In the genomic region with DNA sequence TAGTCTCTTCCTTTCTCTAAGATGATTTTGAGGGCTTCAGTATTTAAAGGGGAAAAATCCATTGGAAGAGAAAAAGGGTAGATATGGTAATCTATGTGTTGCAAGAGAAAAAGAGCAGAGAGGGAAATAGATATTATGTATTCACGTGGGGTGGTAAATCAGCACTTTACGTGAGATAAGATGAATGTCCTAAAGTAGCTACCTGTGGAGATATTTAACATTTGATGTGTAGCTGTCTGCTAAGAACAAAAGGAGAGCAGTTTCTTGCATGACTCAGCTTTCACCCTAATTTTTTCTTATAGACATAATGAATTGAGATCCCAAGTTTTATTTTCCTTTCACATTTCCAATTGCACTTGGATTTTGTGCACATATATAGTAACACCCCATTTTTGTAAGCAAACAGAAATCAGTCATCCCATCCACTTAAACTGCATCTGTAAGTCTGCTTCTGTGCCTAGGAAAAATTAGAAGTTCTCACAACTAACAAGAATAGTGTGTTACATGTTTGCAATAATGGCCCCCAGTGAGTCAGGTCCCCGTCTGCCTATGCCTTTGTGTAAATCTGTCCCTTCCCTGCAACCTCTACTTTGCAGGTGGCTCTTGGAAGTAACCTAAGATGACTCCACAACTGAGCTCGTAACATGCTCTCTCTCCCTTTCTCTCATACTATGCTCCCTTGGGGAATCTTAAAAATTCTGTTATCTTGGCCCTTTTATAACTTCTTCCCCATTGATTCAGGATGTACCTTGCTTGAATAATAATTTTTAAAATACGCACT, we compare ENCODE assay signal across 18 cellular contexts. TPM values are rescaled to one million over a fixed set of nuclear protein-coding genes. Genes with fewer than 3 reads are reported as not detected.
DNase-seq lines count a peak whose midpoint lies in the region; ATAC-seq and TF ChIP-seq lines count a peak whose summit lies in the region.
"Had no signal": no experiment of that assay in that cellular context is flagged by ENCODE, and none has a peak within 500 bp of the region (broad histone marks: within the 10 kb centered on the region; RNA-seq: fewer than 3 reads in every experiment).

No MANE protein-coding gene starts in this region.

- H3K9me3 ChIP-seq in HUES48 (ENCODE audit: control insufficient read depth, insufficient read depth, low read length) (no peaks in the 10 kb centered on the region), esophagus (ENCODE audit: control insufficient read depth in 2 of 2, insufficient read depth in 1 of 2, low read depth in 1 of 2, low read length in 1 of 2) (no peaks in the 10 kb centered on the region), smooth muscle cell (replicated peaks; ENCODE audit: low read depth) (no peaks in the 10 kb centered on the region)
- H3K9me3 ChIP-seq: ascending aorta, BLaER1, colonic mucosa, testis had no signal

- H3K27ac Mint-ChIP-seq in osteocyte (ENCODE audit: unreplicated experiment) = no peak overlapping the region
- H3K27ac Mint-ChIP-seq: activated naive CD4-positive, alpha-beta T cell treated with anti-CD3 and anti-CD28 coated beads for 36 hours had no signal

- peaks cover 42% of the 10 kb centered on the region for H3K4me1 ChIP-seq in HUES48 (ENCODE audit: control insufficient read depth, insufficient read depth, low read length)
- H3K4me1 ChIP-seq in esophagus (ENCODE audit: control insufficient read depth in 2 of 2, insufficient read depth in 2 of 2, low read length in 1 of 2) = no peaks in the 10 kb centered on the region
- peaks cover 14% of the 10 kb centered on the region for H3K4me1 ChIP-seq in smooth muscle cell (ENCODE audit: low read depth)
- H3K4me1 ChIP-seq: colonic mucosa, testis had no signal

- H3K4me3 ChIP-seq in HUES48 (ENCODE audit: low read depth, low read length) (peak overlapping the region; percentile 89; the same call in 1 of the 2 replicates), esophagus (ENCODE audit: low read depth in 1 of 2, low read length in 2 of 2) (peak overlapping the region in 1 of 2 donors; percentile 17), smooth muscle cell (no peak overlapping the region)
- H3K4me3 ChIP-seq: ascending aorta, BLaER1, colonic mucosa, testis had no signal

- DNase-seq in NCI-H69 (lab: John Stamatoyannopoulos, UW) = peak; percentile 89
- DNase-seq in smooth muscle cell (lab: John Stamatoyannopoulos, UW; ENCODE audit: unreplicated experiment) = no peak
- DNase-seq in osteocyte (ENCODE audit: extremely low spot score, unreplicated experiment) = no peak
- DNase-seq: activated CD4-positive, alpha-beta T cell treated with anti-CD3 and anti-CD28 coated beads for 4 hours; activated CD8-positive, alpha-beta memory T cell treated with anti-CD3 and anti-CD28 coated beads, Interleukin-2, amount 50 U/mL, for 48 hours; activated naive CD4-positive, alpha-beta T cell treated with anti-CD3 and anti-CD28 coated beads for 36 hours; colonic mucosa; DMS53; H7; NCI-H524 treated with DMSO at 0.1 percent for 48 hours; testis had no signal

- peaks cover 8% of the 10 kb centered on the region for H4K20me1 ChIP-seq in smooth muscle cell (ENCODE audit: low read depth)

- H3K27me3 ChIP-seq in HUES48 (ENCODE audit: control insufficient read depth, insufficient read depth, low read length) = no peaks in the 10 kb centered on the region
- H3K27me3 ChIP-seq in esophagus (ENCODE audit: control insufficient read depth in 1 of 2, insufficient read depth in 2 of 2, low read length in 2 of 2) = no peaks in the 10 kb centered on the region
- no peaks in the 10 kb centered on the region for H3K27me3 ChIP-seq in smooth muscle cell (ENCODE audit: low read depth)
- H3K27me3 ChIP-seq: ascending aorta, BLaER1, colonic mucosa, testis had no signal

- H3K27ac ChIP-seq in HUES48 (ENCODE audit: low read depth, low read length) = peak overlapping the region; percentile 73
- H3K27ac ChIP-seq in esophagus (ENCODE audit: low read depth in 2 of 2, low read length in 1 of 2) = peak overlapping the region; percentile 15 to 67
- peak overlapping the region; percentile 1 for H3K27ac ChIP-seq in smooth muscle cell (ENCODE audit: low read depth)
- H3K27ac ChIP-seq: ascending aorta, BLaER1, colonic mucosa, testis had no signal

- H3K4me1 Mint-ChIP-seq in osteocyte (ENCODE audit: unreplicated experiment) = peaks cover 18% of the 10 kb centered on the region

- H3K36me3 ChIP-seq in HUES48 (ENCODE audit: control insufficient read depth, insufficient read depth, low read length) (peaks cover 17% of the 10 kb centered on the region; the same call in 1 of the 2 replicates), esophagus (ENCODE audit: control insufficient read depth in 2 of 2, insufficient read depth in 2 of 2, low read length in 1 of 2) (no peaks in the 10 kb centered on the region), smooth muscle cell (ENCODE audit: low read depth) (no peaks in the 10 kb centered on the region)
- H3K36me3 ChIP-seq: ascending aorta, BLaER1, colonic mucosa had no signal

- no peak overlapping the region for H3K4me2 ChIP-seq in smooth muscle cell
- H3K4me2 ChIP-seq: BLaER1 had no signal

- peaks cover 49% of the 10 kb centered on the region for H3K79me2 ChIP-seq in smooth muscle cell (ENCODE audit: low read depth)

- no peaks in the 10 kb centered on the region for H3K27me3 Mint-ChIP-seq in osteocyte (ENCODE audit: unreplicated experiment)

- H3F3A ChIP-seq in smooth muscle cell (ENCODE audit: low read depth) = no peaks in the 10 kb centered on the region

- H3K9ac ChIP-seq in HUES48 (ENCODE audit: low read depth, low read length) (peak overlapping the region; percentile 33; the same call in 1 of the 2 replicates), smooth muscle cell (ENCODE audit: low read depth) (no peak overlapping the region)
- H3K9ac ChIP-seq: BLaER1 had no signal

- ATAC-seq in GM21526 (IDR thresholded peaks at IDR 0.05; ENCODE audit: low FRiP score, unreplicated experiment) = no peak
- no peak for ATAC-seq in GM21447 (IDR thresholded peaks at IDR 0.05; ENCODE audit: unreplicated experiment)
- ATAC-seq: SK-N-SH treated with all-trans-retinoic acid at 6 μM for 48 hours had no signal

- no peak overlapping the region for H2AFZ ChIP-seq in smooth muscle cell (ENCODE audit: low read depth)

- no peak overlapping the region for H3K4me3 Mint-ChIP-seq in osteocyte (ENCODE audit: unreplicated experiment)
- H3K4me3 Mint-ChIP-seq: activated naive CD4-positive, alpha-beta T cell treated with anti-CD3 and anti-CD28 coated beads for 36 hours had no signal

- TF ChIP-seq CTCF in smooth muscle cell (IDR thresholded peaks at IDR 0.05; ENCODE audit: borderline replicate concordance, insufficient read depth, poor library complexity, severe bottlenecking) = no peak
- TF ChIP-seq CTCF in osteocyte (IDR thresholded peaks at IDR 0.05) = no peak

- 61 to 63% methylated on average over 5 of the region's 5 CpGs for WGBS in esophagus, 2 donors
- 71% methylated on average over 5 of the region's 5 CpGs for WGBS in smooth muscle cell (ENCODE audit: low lambda C conversion rate)

- no peaks in the 10 kb centered on the region for H3K9me3 Mint-ChIP-seq in osteocyte (ENCODE audit: unreplicated experiment)
- H3K9me3 Mint-ChIP-seq: activated naive CD4-positive, alpha-beta T cell treated with anti-CD3 and anti-CD28 coated beads for 36 hours had no signal

- H3K36me3 Mint-ChIP-seq in osteocyte (ENCODE audit: unreplicated experiment) = no peaks in the 10 kb centered on the region

RNA-seq across cellular contexts. Expression of a gene that starts 3.6 kb away (rescaled TPM):
- polyA plus RNA-seq in esophagus (1 to 10 TPM; 3.8 to 4.0 TPM), smooth muscle cell (8.7 and 9.9 TPM in 2 replicates)
- total RNA-seq in smooth muscle cell (49.3 and 64.0 TPM in 2 replicates), osteocyte (42.0 and 43.3 TPM in 2 replicates)

RNA-seq across cellular contexts. Expression of a gene that starts 3.9 kb away (rescaled TPM):
- 1 to 10 TPM in 1 of 2 donors, under 1 TPM in 1; 0.96 to 1.9 TPM for polyA plus RNA-seq in esophagus
- total RNA-seq in smooth muscle cell = 13.2 and 22.2 TPM in 2 replicates
- polyA plus RNA-seq in smooth muscle cell = 10.4 and 13.8 TPM in 2 replicates
- 15.4 and 17.0 TPM in 2 replicates for total RNA-seq in osteocyte

Comparison
In these comparisons a context has a peak if more than half of its experiments do, and no peak if none do; other contexts are left out.
1. H3K27ac ChIP-seq: peak in every context shown above with its lines; median percentile 73 in HUES48; 41 in esophagus; 1 in smooth muscle cell.